22 cellular contexts compared by ENCODE assay signal in genomic region chr6:121544691-121545090, GRCh38.
"Had no signal": no experiment of that assay in that cellular context is flagged by ENCODE, and none has a peak within 500 bp of the region (broad histone marks: within the 10 kb centered on the region; RNA-seq: fewer than 3 reads in every experiment).

No MANE protein-coding gene starts in this region.

- H3K27ac Mint-ChIP-seq: activated B cell treated with CpG ODN at 0.5 μM for 24 hours; activated CD8-positive, alpha-beta T cell treated with anti-CD3 and anti-CD28 coated beads for 36 hours; activated T-helper 2 cell treated with anti-CD3 and anti-CD28 coated beads, Interferon-gamma antibody, Interleukin-2, Interleukin-4, amounts not matched to agents 10 μg/mL and 5 μg/mL and 100 μg/mL, durations not matched to agents 14 hours and 24 hours and 36 hours; dendritic cell treated with granulocyte-macrophage colony-stimulating factor and Interleukin-4, amounts not matched to agents 40 ng/mL and 50 ng/mL, for 4 days had no signal

- H3K27ac ChIP-seq: epithelial cell of prostate, gastrocnemius medialis, tibial nerve, uterus had no signal

- FAIRE-seq: kidney had no signal

- H3K4me1 ChIP-seq: gastrocnemius medialis, uterus had no signal

- H3K36me3 ChIP-seq: gastrocnemius medialis, tibial nerve, uterus had no signal

- H3K27me3 ChIP-seq: gastrocnemius medialis, tibial nerve, uterus had no signal

- H3K4me3 Mint-ChIP-seq: activated B cell treated with CpG ODN at 0.5 μM for 24 hours; activated CD8-positive, alpha-beta T cell treated with anti-CD3 and anti-CD28 coated beads for 36 hours; dendritic cell treated with granulocyte-macrophage colony-stimulating factor and Interleukin-4, amounts not matched to agents 40 ng/mL and 50 ng/mL, for 4 days had no signal

- H3K4me1 Mint-ChIP-seq: activated B cell treated with CpG ODN at 0.5 μM for 24 hours had no signal

- DNase-seq: activated B cell treated with CpG ODN at 0.5 μM for 24 hours; activated CD4-positive, alpha-beta T cell treated with anti-CD3 and anti-CD28 coated beads for 48 hours; activated CD8-positive, alpha-beta T cell treated with anti-CD3 and anti-CD28 coated beads for 36 hours; activated naive CD4-positive, alpha-beta T cell treated with Interleukin-2 at 50 U/mL for 16 hours; activated T-cell treated with anti-CD3 and anti-CD28 coated beads, Interleukin-2, amount 50 U/mL, for 1 hour; cerebellar nuclear complex; effector memory CD4-positive, alpha-beta T cell; gastrocnemius medialis; kidney; occipital lobe; posterior cingulate gyrus; retina; stimulated activated CD4-positive, alpha-beta T cell treated with anti-CD3 and anti-CD28 coated beads, Interleukin-12 subunit alpha, Interleukin-12 subunit beta, amount 100 ng/mL, for 4 hours; stimulated activated CD4-positive, alpha-beta T cell treated with anti-CD3 and anti-CD28 coated beads, Interleukin-1b, Interleukin-23, amount 100 ng/mL, for 48 hours; stimulated activated CD8-positive, alpha-beta memory T cell treated with anti-CD3 and anti-CD28 coated beads, Interleukin-4, amount 100 ng/mL, for 48 hours; stimulated activated naive CD4-positive, alpha-beta T cell; uterus had no signal

- ATAC-seq: activated CD8-positive, alpha-beta T cell treated with anti-CD3 and anti-CD28 coated beads for 36 hours; gastrocnemius medialis; left lobe of liver had no signal

- H3K4me3 ChIP-seq: gastrocnemius medialis, tibial nerve, uterus had no signal

- H3K9me3 ChIP-seq: gastrocnemius medialis, tibial nerve, uterus had no signal

- H3K9me3 Mint-ChIP-seq: activated B cell treated with CpG ODN at 0.5 μM for 24 hours; activated CD8-positive, alpha-beta T cell treated with anti-CD3 and anti-CD28 coated beads for 36 hours; activated T-helper 2 cell treated with anti-CD3 and anti-CD28 coated beads, Interferon-gamma antibody, Interleukin-2, Interleukin-4, amounts not matched to agents 10 μg/mL and 5 μg/mL and 100 μg/mL, durations not matched to agents 14 hours and 24 hours and 36 hours; dendritic cell treated with granulocyte-macrophage colony-stimulating factor and Interleukin-4, amounts not matched to agents 40 ng/mL and 50 ng/mL, for 4 days had no signal

- H3K27me3 Mint-ChIP-seq: activated B cell treated with CpG ODN at 0.5 μM for 24 hours; activated CD8-positive, alpha-beta T cell treated with anti-CD3 and anti-CD28 coated beads for 36 hours; dendritic cell treated with granulocyte-macrophage colony-stimulating factor and Interleukin-4, amounts not matched to agents 40 ng/mL and 50 ng/mL, for 4 days had no signal
